1 cellular context compared by ENCODE assay signal in the genomic region with DNA sequence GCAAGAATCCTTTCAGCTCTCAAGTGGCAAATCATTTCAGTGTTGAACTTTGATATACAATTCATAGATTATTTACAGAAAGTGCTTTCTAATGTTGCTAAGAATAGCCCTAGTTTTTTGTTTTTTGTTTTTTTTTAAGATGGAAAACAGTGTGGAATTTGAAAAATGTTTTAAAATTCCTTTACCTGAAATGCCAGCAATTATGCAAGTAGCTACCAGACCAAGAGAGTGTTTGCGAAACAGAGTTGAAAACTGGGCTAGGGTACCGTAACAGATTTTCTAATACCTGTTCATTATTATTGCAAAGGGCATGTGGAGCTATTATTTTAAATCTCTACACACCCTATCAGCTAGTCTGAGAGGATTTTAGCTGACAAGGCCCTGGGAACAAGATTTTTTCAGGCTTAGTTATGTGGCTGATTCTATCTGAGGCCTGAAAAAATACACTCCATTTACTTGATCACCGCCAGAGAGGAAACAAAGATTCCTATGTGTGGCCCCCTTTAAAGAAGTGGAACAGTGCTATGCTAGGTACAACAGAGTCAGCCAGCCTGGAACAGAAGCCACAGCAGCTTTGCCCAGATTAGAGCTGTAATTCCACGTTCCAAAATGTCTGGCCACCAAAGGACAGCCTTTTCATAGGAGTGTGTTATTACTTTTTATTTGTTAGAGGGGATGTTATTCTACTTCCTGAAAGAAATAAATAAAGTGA.
TF ChIP-seq lines count a peak whose summit lies in the region.

No MANE protein-coding gene starts in this region.

TF ChIP-seq in WTC11, 78 proteins besides CTCF, POLR2A, EP300 and RAD21 (continued from another document):
- TF ChIP-seq GRHL2 (CRISPR knock-in tag; IDR thresholded peaks at IDR 0.05; ENCODE audit: insufficient replicate concordance, severe bottlenecking) = no peak
- TF ChIP-seq, protein P1, sequence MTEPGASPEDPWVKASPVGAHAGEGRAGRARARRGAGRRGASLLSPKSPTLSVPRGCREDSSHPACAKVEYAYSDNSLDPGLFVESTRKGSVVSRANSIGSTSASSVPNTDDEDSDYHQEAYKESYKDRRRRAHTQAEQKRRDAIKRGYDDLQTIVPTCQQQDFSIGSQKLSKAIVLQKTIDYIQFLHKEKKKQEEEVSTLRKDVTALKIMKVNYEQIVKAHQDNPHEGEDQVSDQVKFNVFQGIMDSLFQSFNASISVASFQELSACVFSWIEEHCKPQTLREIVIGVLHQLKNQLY (CRISPR knock-in tag; IDR thresholded peaks at IDR 0.05) = no peak
- TF ChIP-seq, protein P2, sequence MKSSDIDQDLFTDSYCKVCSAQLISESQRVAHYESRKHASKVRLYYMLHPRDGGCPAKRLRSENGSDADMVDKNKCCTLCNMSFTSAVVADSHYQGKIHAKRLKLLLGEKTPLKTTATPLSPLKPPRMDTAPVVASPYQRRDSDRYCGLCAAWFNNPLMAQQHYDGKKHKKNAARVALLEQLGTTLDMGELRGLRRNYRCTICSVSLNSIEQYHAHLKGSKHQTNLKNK (CRISPR knock-in tag; IDR thresholded peaks at IDR 0.05) = no peak
- no peak for TF ChIP-seq TCF7 (CRISPR knock-in tag; IDR thresholded peaks at IDR 0.05; ENCODE audit: low read depth)
- TF ChIP-seq FOXK1 (CRISPR knock-in tag; IDR thresholded peaks at IDR 0.05) = no peak
- TF ChIP-seq CBFB (CRISPR knock-in tag; IDR thresholded peaks at IDR 0.05; ENCODE audit: low read depth) = no peak
